In the genomic region with DNA sequence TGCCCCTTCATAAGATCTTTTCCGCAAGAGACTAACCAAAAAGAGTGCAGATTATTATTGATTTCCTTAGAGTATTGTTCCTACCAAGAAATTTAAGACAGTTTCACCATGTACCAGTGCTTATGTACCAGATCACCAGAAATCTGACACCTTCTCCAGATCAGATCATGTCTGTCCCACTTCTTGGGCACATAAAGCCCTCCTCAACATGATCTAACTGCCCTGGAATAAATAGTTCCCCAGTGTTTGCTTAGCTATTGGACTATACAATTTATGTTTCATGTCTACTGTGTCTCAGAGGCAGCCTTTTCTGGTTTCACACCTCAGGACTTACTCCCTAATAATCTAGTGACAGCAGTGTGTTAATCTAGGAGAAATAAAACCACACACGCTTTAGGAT, we compare ENCODE assay signal across 29 cellular contexts. TPM values are rescaled to one million over a fixed set of nuclear protein-coding genes. Genes with fewer than 3 reads are reported as not detected.
"Had no signal": no experiment of that assay in that cellular context is flagged by ENCODE, and none has a peak within 500 bp of the region (broad histone marks: within the 10 kb centered on the region; RNA-seq: fewer than 3 reads in every experiment).

No MANE protein-coding gene starts in this region.

- ATAC-seq: activated CD8-positive, alpha-beta T cell treated with anti-CD3 and anti-CD28 coated beads for 36 hours; activated T-cell treated with anti-CD3 and anti-CD28 coated beads, Interleukin-2, amount 50 U/mL, for 4 hours; heart right ventricle; left ventricle myocardium superior; right lobe of liver; stimulated activated memory B cell treated with anti-CD40 and anti-IgM and Interleukin-4, amounts not matched to agents 10 μg/mL and 1 μg/mL and 100 μg/mL, for 72 hours; WTC11 had no signal

- H3K27ac Mint-ChIP-seq: activated CD8-positive, alpha-beta T cell treated with anti-CD3 and anti-CD28 coated beads for 36 hours; stimulated activated memory B cell treated with anti-CD40 and anti-IgM and Interleukin-4, amounts not matched to agents 10 μg/mL and 1 μg/mL and 100 μg/mL, for 72 hours; T-helper 1 cell treated with Interleukin-12 subunit alpha and Interleukin-12 subunit beta and Interleukin-4 antibody, amounts not matched to agents 30 μg/mL and 1 μg/mL, for 36 hours; WTC11 had no signal

- H3K4me3 Mint-ChIP-seq: activated CD8-positive, alpha-beta T cell treated with anti-CD3 and anti-CD28 coated beads for 36 hours; activated T-cell treated with anti-CD3 and anti-CD28 coated beads, Interleukin-2, amount 50 U/mL, for 4 hours; nephron progenitor cell; stimulated activated memory B cell treated with anti-CD40 and anti-IgM and Interleukin-4, amounts not matched to agents 10 μg/mL and 1 μg/mL and 100 μg/mL, for 72 hours; stimulated activated naive CD8-positive, alpha-beta T cell treated with anti-CD3 and anti-CD28 coated beads, Interleukin-15, amount 100 ng/mL, for 72 hours; T-helper 1 cell treated with Interleukin-12 subunit alpha and Interleukin-12 subunit beta and Interleukin-4 antibody, amounts not matched to agents 30 μg/mL and 1 μg/mL, for 36 hours; WTC11 had no signal

- H3K36me3 Mint-ChIP-seq: WTC11 had no signal

- H3K27ac ChIP-seq: brain microvascular endothelial cell, heart right ventricle, neutrophil, right lobe of liver, thyroid gland, upper lobe of left lung, vagina had no signal

- H3K9me3 Mint-ChIP-seq: activated CD8-positive, alpha-beta T cell treated with anti-CD3 and anti-CD28 coated beads for 36 hours; activated T-cell treated with anti-CD3 and anti-CD28 coated beads, Interleukin-2, amount 50 U/mL, for 4 hours; nephron progenitor cell; stimulated activated memory B cell treated with anti-CD40 and anti-IgM and Interleukin-4, amounts not matched to agents 10 μg/mL and 1 μg/mL and 100 μg/mL, for 72 hours; stimulated activated naive CD8-positive, alpha-beta T cell treated with anti-CD3 and anti-CD28 coated beads, Interleukin-15, amount 100 ng/mL, for 72 hours; T-helper 1 cell treated with Interleukin-12 subunit alpha and Interleukin-12 subunit beta and Interleukin-4 antibody, amounts not matched to agents 30 μg/mL and 1 μg/mL, for 36 hours; WTC11 had no signal

- H3K4me3 ChIP-seq: heart right ventricle, right lobe of liver, thyroid gland, upper lobe of left lung, vagina had no signal

- H3K27me3 ChIP-seq: brain microvascular endothelial cell, heart right ventricle, neutrophil, right lobe of liver, thyroid gland, upper lobe of left lung, vagina had no signal

- DNase-seq: activated CD4-positive, alpha-beta T cell treated with anti-CD3 and anti-CD28 coated beads, Interleukin-2, amount 50 U/mL, for 1 hour; activated CD8-positive, alpha-beta T cell treated with anti-CD3 and anti-CD28 coated beads for 36 hours; activated naive CD4-positive, alpha-beta T cell; activated T-cell treated with anti-CD3 and anti-CD28 coated beads, Interleukin-2, amount 50 U/mL, for 4 hours; amniotic stem cell; brain microvascular endothelial cell; cortex of kidney; heart right ventricle; left ventricle myocardium superior; nephron progenitor cell; right lobe of liver; stimulated activated CD4-positive, alpha-beta T cell treated with anti-CD3 and anti-CD28 coated beads, Interleukin-4, amount 100 ng/mL, for 24 hours; stimulated activated naive CD8-positive, alpha-beta T cell treated with anti-CD3 and anti-CD28 coated beads, Interleukin-15, amount 100 ng/mL, for 72 hours; substantia nigra; thyroid gland; upper lobe of left lung had no signal

- H3K27me3 Mint-ChIP-seq: activated CD8-positive, alpha-beta T cell treated with anti-CD3 and anti-CD28 coated beads for 36 hours; stimulated activated memory B cell treated with anti-CD40 and anti-IgM and Interleukin-4, amounts not matched to agents 10 μg/mL and 1 μg/mL and 100 μg/mL, for 72 hours; stimulated activated naive CD8-positive, alpha-beta T cell treated with anti-CD3 and anti-CD28 coated beads, Interleukin-15, amount 100 ng/mL, for 72 hours had no signal

- H3K4me1 ChIP-seq: heart right ventricle, right lobe of liver, thyroid gland, upper lobe of left lung, vagina had no signal

- H3K4me1 Mint-ChIP-seq: stimulated activated memory B cell treated with anti-CD40 and anti-IgM and Interleukin-4, amounts not matched to agents 10 μg/mL and 1 μg/mL and 100 μg/mL, for 72 hours; WTC11 had no signal

- H3K9me3 ChIP-seq: heart right ventricle, neutrophil, right lobe of liver, thyroid gland, upper lobe of left lung, vagina had no signal

RNA-seq across cellular contexts. Expression of a gene that starts 46.8 kb away (rescaled TPM):
- total RNA-seq: activated T-cell treated with anti-CD3 and anti-CD28 coated beads, Interleukin-2, amount 50 U/mL, for 4 hours; cardiac septum; chondrocyte; endothelial cell of umbilical vein; esophagus mucosa; mesenteric fat pad; osteocyte; posterior vena cava; right lobe of liver; skeletal muscle tissue; vagina; WTC11 had no signal
